Comparison of ENCODE assay signal across 1 cellular context in the genomic region with DNA sequence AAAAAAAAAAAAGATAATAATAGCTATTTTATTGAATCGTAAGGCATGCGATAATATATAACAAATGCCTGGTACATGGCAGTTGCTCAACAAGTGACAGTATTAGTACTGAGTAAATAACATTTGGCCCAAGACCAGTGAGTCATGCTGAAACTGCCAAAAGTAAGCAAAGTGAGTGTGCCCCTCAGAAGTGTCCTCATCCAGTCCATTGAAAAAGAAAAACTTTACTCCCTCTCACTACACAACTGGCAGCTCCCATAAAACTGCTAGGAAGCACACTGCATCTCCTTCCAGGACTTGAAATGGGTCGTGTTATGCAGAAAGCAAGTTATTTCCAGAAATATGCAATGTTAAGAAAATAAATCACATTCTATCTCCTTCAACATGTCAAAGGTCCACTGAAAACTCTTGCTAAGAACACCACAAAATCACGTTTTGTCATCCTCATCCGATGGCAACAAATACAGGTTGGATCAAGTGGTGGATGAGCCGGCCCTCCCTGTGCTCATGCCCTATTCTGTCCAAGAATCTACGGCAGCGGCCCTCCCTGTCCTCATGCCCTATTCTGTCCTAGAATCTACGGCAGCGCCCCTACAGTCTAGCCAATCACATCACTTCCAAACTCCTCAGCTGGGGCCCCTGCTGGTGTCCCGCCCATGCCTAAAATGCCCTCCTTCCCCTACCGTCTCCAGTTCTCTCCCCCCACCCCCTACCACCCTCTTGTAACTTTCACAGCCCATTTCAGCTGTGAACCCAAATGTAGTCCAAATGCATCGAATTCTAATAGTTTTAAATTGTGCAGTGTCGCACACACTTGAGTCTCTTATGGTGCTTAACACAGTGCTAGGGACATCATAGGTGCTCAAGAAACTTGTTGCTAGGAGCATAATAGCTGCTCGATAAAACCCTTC.
TF ChIP-seq lines count a peak whose summit lies in the region.

No MANE protein-coding gene starts in this region.

TF ChIP-seq in A549, 52 proteins besides CTCF, POLR2A, EP300 and RAD21 (continued from another document):
- TF ChIP-seq, protein P1, sequence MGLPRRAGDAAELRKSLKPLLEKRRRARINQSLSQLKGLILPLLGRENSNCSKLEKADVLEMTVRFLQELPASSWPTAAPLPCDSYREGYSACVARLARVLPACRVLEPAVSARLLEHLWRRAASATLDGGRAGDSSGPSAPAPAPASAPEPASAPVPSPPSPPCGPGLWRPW (IDR thresholded peaks at IDR 0.05) = no peak
- TF ChIP-seq ZFP36 (IDR thresholded peaks at IDR 0.05; ENCODE audit: borderline replicate concordance, partially characterized antibody) = no peak
- no peak for TF ChIP-seq JUN (IDR thresholded peaks at IDR 0.05)
- TF ChIP-seq CBX2 (IDR thresholded peaks at IDR 0.05; ENCODE audit: borderline replicate concordance, low read depth) = no peak
- TF ChIP-seq FOSL2 (IDR thresholded peaks at IDR 0.05) = peak; percentile 30; the same call in 1 of the 2 replicates
- TF ChIP-seq FOSL2 (CRISPR knock-in tag; IDR thresholded peaks at IDR 0.05) = peak; percentile 72
- TF ChIP-seq HOXB5 (CRISPR knock-in tag; IDR thresholded peaks at IDR 0.05) = no peak
